In genomic region chr16:76193851-76194620, GRCh38 we compare ENCODE assay signal across 20 cellular contexts.
DNase-seq lines count a peak whose midpoint lies in the region; ATAC-seq, FAIRE-seq and TF ChIP-seq lines count a peak whose summit lies in the region.
"Had no signal": no experiment of that assay in that cellular context is flagged by ENCODE, and none has a peak within 500 bp of the region (broad histone marks: within the 10 kb centered on the region; RNA-seq: fewer than 3 reads in every experiment).

No MANE protein-coding gene starts in this region.

- no peaks in the 10 kb centered on the region for H4K20me1 ChIP-seq in osteoblast (ENCODE audit: insufficient read depth, low read length)

- no peak overlapping the region for H3K4me3 ChIP-seq in osteoblast (ENCODE audit: insufficient read depth, low read length)
- H3K4me3 ChIP-seq: skin epidermis had no signal

- H3K79me2 ChIP-seq in osteoblast (ENCODE audit: insufficient read depth, low read length) = no peaks in the 10 kb centered on the region

- peak; percentile 27 for DNase-seq in Daoy (ENCODE audit: low read depth)
- peak; percentile 66 for DNase-seq in NOMO-1 treated with DMSO at 0.1 percent for 48 hours (lab: John Stamatoyannopoulos, UW; ENCODE audit: unreplicated experiment)
- DNase-seq in fibroblast of peridontal ligament (ENCODE audit: extremely low read depth) = peak; percentile 11
- no peak for DNase-seq in osteoblast (ENCODE audit: insufficient read length, low spot score, missing footprints)
- no peak for DNase-seq in stimulated activated naive CD4-positive, alpha-beta T cell treated with Interleukin-2 at 50 U/mL for 16 hours (lab: John Stamatoyannopoulos, UW)
- no peak for DNase-seq in GM13976 (ENCODE audit: low spot score)
- DNase-seq in D721Med (ENCODE audit: insufficient read length, low spot score) = no peak
- DNase-seq: activated CD4-positive, alpha-beta memory T cell treated with anti-CD3 and anti-CD28 coated beads, Interleukin-2, amount 10 ng/mL, durations not matched to agents 7 days and 5 days; brain microvascular endothelial cell; HCEC 1CT; naive thymus-derived CD4-positive, alpha-beta T cell; NCI-H187 treated with DMSO at 0.1 percent for 48 hours; NCI-H82; SHP77 treated with DMSO at 0.1 percent for 48 hours had no signal

- ATAC-seq in HG03097 (IDR thresholded peaks at IDR 0.05; ENCODE audit: low FRiP score, unreplicated experiment) = no peak
- ATAC-seq: activated T-helper 17 cell treated with anti-CD3 and anti-CD28 coated beads, Interleukin-2, amount 50 U/mL, for 72 hours; naive thymus-derived CD4-positive, alpha-beta T cell had no signal

- no peak for TF ChIP-seq CTCF in osteoblast (IDR thresholded peaks at IDR 0.05; ENCODE audit: extremely low read depth, low read depth, low read length)
- TF ChIP-seq CTCF in GM13976 (IDR thresholded peaks at IDR 0.05; ENCODE audit: borderline replicate concordance, control extremely low read depth, extremely low read depth, insufficient read depth, missing control alignments) = no peak
- TF ChIP-seq CTCF in D721Med (IDR thresholded peaks at IDR 0.05; ENCODE audit: insufficient read depth, missing control alignments) = no peak

- in situ Hi-C loops in GM13976 (cut with MboI; ENCODE audit: low sequenced_read_pairs, unreplicated experiment) = no loop called here

- no peaks in the 10 kb centered on the region for H3K36me3 ChIP-seq in osteoblast (ENCODE audit: insufficient read depth, low read length)
- H3K36me3 ChIP-seq: brain microvascular endothelial cell had no signal

- no peak overlapping the region for H3K27ac ChIP-seq in osteoblast (ENCODE audit: low read depth, low read length)
- H3K27ac ChIP-seq: brain microvascular endothelial cell, KMS-11 had no signal

- H3K27me3 ChIP-seq in osteoblast (ENCODE audit: insufficient read depth, low read length) = no peaks in the 10 kb centered on the region
- H3K27me3 ChIP-seq: brain microvascular endothelial cell had no signal

- H3K4me1 ChIP-seq in osteoblast (ENCODE audit: insufficient read depth, low read length) = no peaks in the 10 kb centered on the region

- FAIRE-seq in D721Med (lab: Jason Lieb, UNC) = no peak
- FAIRE-seq: keratinocyte, TTC549 had no signal

- no peak overlapping the region for H3K4me2 ChIP-seq in osteoblast (ENCODE audit: insufficient read depth, low read length)
- H3K4me2 ChIP-seq: KMS-11 had no signal

- peak overlapping the region; percentile 51 for H2AFZ ChIP-seq in osteoblast (ENCODE audit: low read length)

- no peaks in the 10 kb centered on the region for H3K9me3 ChIP-seq in osteoblast (ENCODE audit: low read depth, low read length)

Comparison
In these comparisons a context has a peak if more than half of its experiments do, and no peak if none do; other contexts are left out.
1. DNase-seq: peak in Daoy (single experiment), NOMO-1 treated with DMSO at 0.1 percent for 48 hours (single experiment) and fibroblast of peridontal ligament (single experiment); none in osteoblast (single experiment), stimulated activated naive CD4-positive, alpha-beta T cell treated with Interleukin-2 at 50 U/mL for 16 hours (single experiment), GM13976 (single experiment) and D721Med (single experiment).